12 cellular contexts compared by ENCODE assay signal in the genomic region with DNA sequence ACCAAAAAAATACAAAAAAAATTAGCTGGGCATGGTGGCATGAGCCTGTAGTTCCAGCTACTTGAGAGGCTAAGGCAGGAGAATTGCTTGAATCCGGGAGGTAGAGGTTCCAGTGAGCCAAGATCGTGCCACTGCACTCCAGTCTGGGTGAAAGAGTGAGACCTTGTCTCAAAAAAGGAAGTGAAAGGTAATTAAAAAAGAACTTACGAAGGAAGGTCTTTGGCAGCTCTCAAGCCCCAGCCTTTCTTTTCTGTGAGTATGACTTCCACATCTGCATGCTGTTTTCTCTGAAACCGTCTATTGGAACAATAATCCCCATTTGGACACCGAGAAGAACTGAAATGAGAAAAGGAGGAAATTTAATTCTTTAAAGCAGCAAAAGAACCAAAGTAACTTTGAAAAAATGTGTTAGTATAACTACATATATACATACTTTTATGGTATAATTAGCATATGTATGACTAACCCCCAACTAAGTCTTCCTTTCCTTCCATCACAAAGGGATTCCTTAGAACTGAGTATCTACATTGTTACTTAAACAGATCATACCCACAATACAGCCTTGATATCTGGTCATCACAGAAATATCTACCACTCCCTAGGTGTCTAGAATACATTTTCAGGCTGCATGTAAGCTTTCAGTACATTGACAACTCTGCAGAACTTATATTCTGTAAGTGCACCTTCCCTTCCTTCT. TPM values are rescaled to one million over a fixed set of nuclear protein-coding genes. Genes with fewer than 3 reads are reported as not detected.
DNase-seq lines count a peak whose midpoint lies in the region; ATAC-seq and TF ChIP-seq lines count a peak whose summit lies in the region.
"Had no signal": no experiment of that assay in that cellular context is flagged by ENCODE, and none has a peak within 500 bp of the region (broad histone marks: within the 10 kb centered on the region; RNA-seq: fewer than 3 reads in every experiment).

No MANE protein-coding gene starts in this region.

- POLR2A ChIA-PET in AG04450 (lab: Yijun Ruan, JAX), result interaction anchor here (0.6 to 0.8 kb wide), 2 partner anchors 17 to 51 kb away, joined by 4 to 5 read pairs; a partner anchor contains a TSS

- peak; percentile 67 for DNase-seq in AG04450 (ENCODE audit: low read depth, low spot score)
- DNase-seq in SIG-M5 (lab: John Stamatoyannopoulos, UW), result peak; percentile 32
- DNase-seq in fibroblast of pulmonary artery (ENCODE audit: low read depth), result peak; percentile 42
- no peak for DNase-seq in left ventricle myocardium inferior
- DNase-seq in UCSD-AML1 (lab: John Stamatoyannopoulos, UW; ENCODE audit: unreplicated experiment), result no peak
- DNase-seq: C1 segment of cervical spinal cord, hippocampal formation, nucleus accumbens had no signal

- no peaks in the 10 kb centered on the region for H3K4me1 ChIP-seq in left ventricle myocardium inferior
- H3K4me1 ChIP-seq: vagina had no signal

- peaks cover 60% of the 10 kb centered on the region for H3K36me3 ChIP-seq in left ventricle myocardium inferior

- H3K27ac ChIP-seq in AG04450 (ENCODE audit: low read depth, low read length) (peak overlapping the region; percentile 93), left ventricle myocardium inferior (replicated peaks) (no peak overlapping the region)
- H3K27ac ChIP-seq: vagina had no signal

- H3K9me3 ChIP-seq in AG04450 (ENCODE audit: control insufficient read depth, insufficient read depth, low read length) (no peaks in the 10 kb centered on the region), left ventricle myocardium inferior (replicated peaks) (no peaks in the 10 kb centered on the region)
- H3K9me3 ChIP-seq: vagina had no signal

- TF ChIP-seq CTCF in AG04450 (IDR thresholded peaks at IDR 0.05; ENCODE audit: low read depth, low read length) (no peak), fibroblast of pulmonary artery (IDR thresholded peaks at IDR 0.05; ENCODE audit: low read length, missing control alignments) (no peak), left ventricle myocardium inferior (IDR thresholded peaks at IDR 0.05; ENCODE audit: borderline replicate concordance) (no peak)

- CTCF ChIA-PET in AG04450 (lab: Charles Lee), result interaction anchor here (0.5 kb wide), 1 partner anchor 650 kb away, joined by 3 read pairs; no protein-coding TSS in a partner anchor

- no peaks in the 10 kb centered on the region for H3K27me3 ChIP-seq in AG04450 (ENCODE audit: control insufficient read depth, insufficient read depth, low read length)
- no peaks in the 10 kb centered on the region for H3K27me3 ChIP-seq in left ventricle myocardium inferior (ENCODE audit: low read depth)
- H3K27me3 ChIP-seq: vagina had no signal

- ATAC-seq in HG03108 (IDR thresholded peaks at IDR 0.05; ENCODE audit: unreplicated experiment), result peak; percentile 50
- no peak for ATAC-seq in HG02642 (IDR thresholded peaks at IDR 0.05; ENCODE audit: poor library complexity, unreplicated experiment)
- no peak for ATAC-seq in GM21526 (IDR thresholded peaks at IDR 0.05; ENCODE audit: low FRiP score, unreplicated experiment)

- intact Hi-C loops in left ventricle myocardium inferior (cut with micrococcal nuclease), result no loop called here

- H3K4me3 ChIP-seq in AG04450 (ENCODE audit: low read depth, low read length), result peak overlapping the region; percentile 11; the same call in 1 of the 2 replicates
- no peak overlapping the region for H3K4me3 ChIP-seq in fibroblast of pulmonary artery (replicated peaks; ENCODE audit: low read depth, low read length)
- H3K4me3 ChIP-seq in left ventricle myocardium inferior, result no peak overlapping the region
- H3K4me3 ChIP-seq: vagina had no signal

RNA-seq across cellular contexts. Expression of a gene that starts 50.1 kb away (rescaled TPM):
- 25.9 and 30.8 TPM in 2 replicates for polyA plus RNA-seq in AG04450 (2011; rRNA removed)
- polyA minus RNA-seq in AG04450 (2011; rRNA and poly(A)+ RNA removed), result 41.1 and 57.5 TPM in 2 replicates
- total RNA-seq in left ventricle myocardium inferior, result 26.4 TPM

Comparison
In these comparisons a context has a peak if more than half of its experiments do, and no peak if none do; other contexts are left out.
1. DNase-seq: peak in AG04450 (single experiment), SIG-M5 (single experiment) and fibroblast of pulmonary artery (single experiment); none in left ventricle myocardium inferior (single experiment) and UCSD-AML1 (single experiment).